In genomic region chr5:89011778-89012320, GRCh38 we compare ENCODE assay signal across 26 cellular contexts.
"Had no signal": no experiment of that assay in that cellular context is flagged by ENCODE, and none has a peak within 500 bp of the region (broad histone marks: within the 10 kb centered on the region; RNA-seq: fewer than 3 reads in every experiment).

No MANE protein-coding gene starts in this region.

- H3K27me3 ChIP-seq: hepatocyte, neutrophil, pancreas, right atrium auricular region, right lobe of liver, tibial nerve, uterus had no signal

- H3K4me3 Mint-ChIP-seq: mesothelial cell of epicardium; naive B cell; natural killer cell; nephron progenitor cell; stimulated activated memory B cell treated with anti-CD40 and anti-IgM and Interleukin-4, amounts not matched to agents 10 μg/mL and 1 μg/mL and 100 μg/mL, for 72 hours; stimulated activated naive CD8-positive, alpha-beta T cell treated with anti-CD3 and anti-CD28 coated beads, Interleukin-15, amount 100 ng/mL, for 72 hours; type B pancreatic cell had no signal

- H3K36me3 Mint-ChIP-seq: mesothelial cell of epicardium; natural killer cell; stimulated activated memory B cell treated with anti-CD40 and anti-IgM and Interleukin-4, amounts not matched to agents 10 μg/mL and 1 μg/mL and 100 μg/mL, for 72 hours; type B pancreatic cell had no signal

- FAIRE-seq: pancreas had no signal

- H3K4me2 ChIP-seq: hepatocyte had no signal

- H3K27me3 Mint-ChIP-seq: naive B cell; stimulated activated memory B cell treated with anti-CD40 and anti-IgM and Interleukin-4, amounts not matched to agents 10 μg/mL and 1 μg/mL and 100 μg/mL, for 72 hours had no signal

- H3K27ac ChIP-seq: hepatocyte, left ventricle myocardium inferior, neutrophil, pancreas, psoas muscle, right atrium auricular region, right lobe of liver, tibial nerve, uterus had no signal

- H3K36me3 ChIP-seq: left ventricle myocardium inferior, neutrophil, pancreas, right atrium auricular region, right lobe of liver, tibial nerve, uterus had no signal

- DNase-seq: islet precursor cell; left ventricle myocardium inferior; naive B cell; natural killer cell; nephron progenitor cell; pancreas; posterior cingulate gyrus; psoas muscle; right lobe of liver; stimulated activated CD4-positive, alpha-beta T cell treated with anti-CD3 and anti-CD28 coated beads, Interleukin-1b, Interleukin-23, amount 100 ng/mL, for 48 hours; stimulated activated CD4-positive, alpha-beta T cell treated with anti-CD3 and anti-CD28 coated beads, Interleukin-2, amount 100 ng/mL, for 48 hours; stimulated activated CD4-positive, alpha-beta T cell treated with anti-CD3 and anti-CD28 coated beads, Interleukin-4, amount 100 ng/mL, for 4 hours; stimulated activated CD8-positive, alpha-beta memory T cell treated with anti-CD3 and anti-CD28 coated beads, Interleukin-4, amount 100 ng/mL, for 48 hours; stimulated activated naive CD4-positive, alpha-beta T cell treated with Interleukin-2 at 50 U/mL for 16 hours; stimulated activated naive CD8-positive, alpha-beta T cell treated with anti-CD3 and anti-CD28 coated beads, Interleukin-15, amount 100 ng/mL, for 72 hours; substantia nigra; uterus had no signal

- H3K27ac Mint-ChIP-seq: mesothelial cell of epicardium; natural killer cell; nephron progenitor cell; stimulated activated memory B cell treated with anti-CD40 and anti-IgM and Interleukin-4, amounts not matched to agents 10 μg/mL and 1 μg/mL and 100 μg/mL, for 72 hours; stimulated activated naive CD8-positive, alpha-beta T cell treated with anti-CD3 and anti-CD28 coated beads, Interleukin-15, amount 100 ng/mL, for 72 hours; type B pancreatic cell had no signal

- H3K4me1 Mint-ChIP-seq: stimulated activated memory B cell treated with anti-CD40 and anti-IgM and Interleukin-4, amounts not matched to agents 10 μg/mL and 1 μg/mL and 100 μg/mL, for 72 hours; stimulated activated naive CD8-positive, alpha-beta T cell treated with anti-CD3 and anti-CD28 coated beads, Interleukin-15, amount 100 ng/mL, for 72 hours had no signal

- H3K9me3 Mint-ChIP-seq: mesothelial cell of epicardium; nephron progenitor cell; stimulated activated memory B cell treated with anti-CD40 and anti-IgM and Interleukin-4, amounts not matched to agents 10 μg/mL and 1 μg/mL and 100 μg/mL, for 72 hours; stimulated activated naive CD8-positive, alpha-beta T cell treated with anti-CD3 and anti-CD28 coated beads, Interleukin-15, amount 100 ng/mL, for 72 hours; type B pancreatic cell had no signal

- H3K4me3 ChIP-seq: hepatocyte, left ventricle myocardium inferior, lung, pancreas, psoas muscle, right atrium auricular region, right lobe of liver, smooth muscle cell, tibial nerve, uterus had no signal

- H2AFZ ChIP-seq: hepatocyte had no signal

- H3K4me1 ChIP-seq: pancreas, psoas muscle, right lobe of liver, tibial nerve, uterus had no signal

- H3K9me3 ChIP-seq: left ventricle myocardium inferior, neutrophil, pancreas, psoas muscle, right atrium auricular region, right lobe of liver, tibial nerve, uterus had no signal
